In the genomic region with DNA sequence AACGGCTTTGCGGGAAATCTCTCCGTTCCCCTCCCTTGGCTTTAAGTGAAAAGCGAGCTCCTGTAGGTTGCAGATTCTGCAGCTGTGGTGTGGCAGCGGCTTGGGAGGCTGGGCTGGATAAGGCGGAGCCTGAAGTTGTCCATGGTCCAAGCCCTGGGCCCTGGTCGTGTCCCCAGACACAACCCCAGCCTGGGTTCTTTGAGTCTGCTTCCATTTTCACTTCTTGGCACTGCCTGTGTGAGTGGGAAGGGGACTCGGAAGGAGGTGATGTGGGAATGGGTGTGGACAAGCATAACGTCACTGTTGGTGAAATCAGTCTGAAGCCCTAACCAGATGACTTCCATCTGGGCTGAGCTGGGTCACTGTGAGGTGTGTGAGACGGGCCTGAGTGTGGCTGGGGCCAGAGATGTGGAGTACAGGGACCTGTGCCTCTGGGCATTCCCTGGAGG, we compare ENCODE assay signal across 10 cellular contexts. TPM values are rescaled to one million over a fixed set of nuclear protein-coding genes. Genes with fewer than 3 reads are reported as not detected.
DNase-seq lines count a peak whose midpoint lies in the region; ATAC-seq and TF ChIP-seq lines count a peak whose summit lies in the region.
"Had no signal": no experiment of that assay in that cellular context is flagged by ENCODE, and none has a peak within 500 bp of the region (broad histone marks: within the 10 kb centered on the region; RNA-seq: fewer than 3 reads in every experiment).

No MANE protein-coding gene starts in this region.

- no peaks in the 10 kb centered on the region for H3K27me3 Mint-ChIP-seq in activated naive CD8-positive, alpha-beta T cell treated with anti-CD3 and anti-CD28 coated beads for 36 hours
- H3K27me3 Mint-ChIP-seq in activated naive CD8-positive, alpha-beta T cell treated with anti-CD3 and anti-CD28 coated beads, Interleukin-2, amount 50 U/mL, for 24 hours, result peaks cover 9% of the 10 kb centered on the region

- peaks cover 29% of the 10 kb centered on the region for H3K4me1 Mint-ChIP-seq in activated naive CD8-positive, alpha-beta T cell treated with anti-CD3 and anti-CD28 coated beads for 36 hours
- H3K4me1 Mint-ChIP-seq in activated naive CD8-positive, alpha-beta T cell treated with anti-CD3 and anti-CD28 coated beads, Interleukin-2, amount 50 U/mL, for 24 hours, result peaks cover 19% of the 10 kb centered on the region

- no peak overlapping the region for H3K4me3 ChIP-seq in epithelial cell of esophagus (ENCODE audit: low read length)
- peak overlapping the region; percentile 48 to 51 for H3K4me3 ChIP-seq in mucosa of rectum (ENCODE audit: low read length in 2 of 2)

- H3K9me3 ChIP-seq in mucosa of rectum (ENCODE audit: control insufficient read depth in 2 of 2, low read length in 2 of 2), result no peaks in the 10 kb centered on the region

- H3K4me3 Mint-ChIP-seq in activated naive CD8-positive, alpha-beta T cell treated with anti-CD3 and anti-CD28 coated beads for 36 hours, result no peak overlapping the region
- H3K4me3 Mint-ChIP-seq in activated naive CD8-positive, alpha-beta T cell treated with anti-CD3 and anti-CD28 coated beads, Interleukin-2, amount 50 U/mL, for 24 hours, result no peak overlapping the region

- DNase-seq in activated naive CD8-positive, alpha-beta T cell treated with anti-CD3 and anti-CD28 coated beads for 36 hours, result no peak
- DNase-seq in activated naive CD8-positive, alpha-beta T cell treated with anti-CD3 and anti-CD28 coated beads, Interleukin-2, amount 50 U/mL, for 24 hours, result no peak
- DNase-seq in epithelial cell of esophagus (ENCODE audit: low read depth) (peak; percentile 66), NCI-H1048 (lab: John Stamatoyannopoulos, UW) (no peak), cerebellum (ENCODE audit: low spot score) (no peak)
- DNase-seq in activated CD8-positive, alpha-beta memory T cell treated with anti-CD3 and anti-CD28 coated beads, Interleukin-2, amount 50 U/mL, for 48 hours, result no peak
- DNase-seq: activated T-cell treated with anti-CD3 and anti-CD28 coated beads, Interleukin-2, amount 50 U/mL, for 1 hour; NCI-H187 treated with DMSO at 0.1 percent for 48 hours had no signal

- no peaks in the 10 kb centered on the region for H3K36me3 Mint-ChIP-seq in activated naive CD8-positive, alpha-beta T cell treated with anti-CD3 and anti-CD28 coated beads for 36 hours
- no peaks in the 10 kb centered on the region for H3K36me3 Mint-ChIP-seq in activated naive CD8-positive, alpha-beta T cell treated with anti-CD3 and anti-CD28 coated beads, Interleukin-2, amount 50 U/mL, for 24 hours (ENCODE audit: low read depth)

- ATAC-seq in activated naive CD8-positive, alpha-beta T cell treated with anti-CD3 and anti-CD28 coated beads, Interleukin-2, amount 50 U/mL, for 24 hours, result no peak
- ATAC-seq in HG02763 (IDR thresholded peaks at IDR 0.05; ENCODE audit: unreplicated experiment), result no peak

- H3K4me1 ChIP-seq in mucosa of rectum (ENCODE audit: control insufficient read depth in 2 of 2, insufficient read depth in 2 of 2, low read length in 2 of 2), result peaks cover 53 to 78% of the 10 kb centered on the region in 2 donors

- H3K27me3 ChIP-seq in mucosa of rectum (ENCODE audit: control insufficient read depth in 2 of 2, insufficient read depth in 2 of 2, low read length in 2 of 2), result no peaks in the 10 kb centered on the region

- no peaks in the 10 kb centered on the region for H3K36me3 ChIP-seq in mucosa of rectum (ENCODE audit: control insufficient read depth in 2 of 2, insufficient read depth in 2 of 2, low read length in 2 of 2)

- H3K9me3 Mint-ChIP-seq in activated naive CD8-positive, alpha-beta T cell treated with anti-CD3 and anti-CD28 coated beads for 36 hours, result peaks cover 7% of the 10 kb centered on the region
- H3K9me3 Mint-ChIP-seq in activated naive CD8-positive, alpha-beta T cell treated with anti-CD3 and anti-CD28 coated beads, Interleukin-2, amount 50 U/mL, for 24 hours, result peaks cover 4% of the 10 kb centered on the region

- peak overlapping the region; percentile 52 for H3K27ac Mint-ChIP-seq in activated naive CD8-positive, alpha-beta T cell treated with anti-CD3 and anti-CD28 coated beads for 36 hours
- no peak overlapping the region for H3K27ac Mint-ChIP-seq in activated naive CD8-positive, alpha-beta T cell treated with anti-CD3 and anti-CD28 coated beads, Interleukin-2, amount 50 U/mL, for 24 hours

- no peak for TF ChIP-seq CTCF in epithelial cell of esophagus (IDR thresholded peaks at IDR 0.05; ENCODE audit: insufficient read depth, low read depth, low read length, missing control alignments)

- peak overlapping the region; percentile 96 to 97 for H3K27ac ChIP-seq in mucosa of rectum (ENCODE audit: low read depth in 2 of 2, low read length in 2 of 2)

- peak overlapping the region; percentile 60 to 72 for H3K9ac ChIP-seq in mucosa of rectum (ENCODE audit: low read depth in 1 of 2, low read length in 2 of 2)

RNA-seq across cellular contexts. Expression of a gene that starts 43.0 kb away (rescaled TPM):
- 10 to 100 TPM; 91.4 to 94.3 TPM for total RNA-seq in activated naive CD8-positive, alpha-beta T cell treated with anti-CD3 and anti-CD28 coated beads for 36 hours
- total RNA-seq in cerebellum, result 38.6 TPM

RNA-seq across cellular contexts. Expression of a gene that starts 51.8 kb away (rescaled TPM):
- 10 to 100 TPM; 13.2 to 13.8 TPM for total RNA-seq in activated naive CD8-positive, alpha-beta T cell treated with anti-CD3 and anti-CD28 coated beads for 36 hours
- total RNA-seq in cerebellum, result 6.0 TPM
